In the genomic region with DNA sequence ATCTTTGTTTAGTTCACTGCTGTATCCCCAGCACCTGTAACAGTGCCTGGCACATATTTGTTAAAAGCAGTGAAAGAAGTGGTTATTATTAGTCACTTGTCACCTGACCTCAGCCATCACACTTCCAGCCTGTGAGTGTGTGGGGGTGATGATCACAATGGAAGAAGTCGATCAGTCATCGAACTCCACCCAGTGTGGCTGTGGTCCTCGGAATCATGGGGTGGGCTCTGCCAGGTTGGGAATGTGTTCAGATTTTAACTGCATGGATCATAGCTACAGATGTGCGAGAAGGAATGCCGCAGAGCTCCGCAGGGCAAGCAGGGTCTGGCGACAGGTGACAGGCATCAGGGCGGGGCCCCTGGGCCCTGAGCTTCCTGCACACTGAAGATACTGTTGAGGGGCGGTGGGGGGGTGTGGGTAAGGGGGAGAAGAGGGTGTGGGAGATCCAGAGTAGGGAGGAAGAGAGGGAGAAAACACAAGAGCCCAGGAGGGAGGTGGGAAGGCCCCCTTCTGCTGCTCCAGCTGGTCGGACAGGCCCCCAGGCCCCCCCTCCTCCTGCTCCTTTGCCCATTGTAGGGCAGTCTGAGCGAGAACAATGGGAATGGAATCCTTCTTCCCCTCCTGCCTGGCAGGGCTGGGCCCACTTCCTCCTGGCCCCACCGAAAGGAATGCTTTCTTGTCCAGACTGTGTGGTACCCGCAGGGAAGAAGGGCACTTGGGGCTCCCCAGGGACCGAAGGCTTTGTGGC, we compare ENCODE assay signal across 11 cellular contexts.
DNase-seq lines count a peak whose midpoint lies in the region; ATAC-seq lines count a peak whose summit lies in the region.
"Had no signal": no experiment of that assay in that cellular context is flagged by ENCODE, and none has a peak within 500 bp of the region (broad histone marks: within the 10 kb centered on the region; RNA-seq: fewer than 3 reads in every experiment).

No MANE protein-coding gene starts in this region.

- H3K9me3 Mint-ChIP-seq in activated CD4-positive, alpha-beta T cell treated with anti-CD3 and anti-CD28 coated beads for 36 hours (ENCODE audit: low read depth), result no peaks in the 10 kb centered on the region

- DNase-seq in activated CD4-positive, alpha-beta T cell treated with anti-CD3 and anti-CD28 coated beads for 36 hours, result peak; percentile 52
- no peak for DNase-seq in activated CD4-positive, alpha-beta T cell treated with anti-CD3 and anti-CD28 coated beads, Interleukin-2, amount 50 U/mL, for 1 hour
- peak; percentile 9 to 23 for DNase-seq in activated CD4-positive, alpha-beta T cell treated with anti-CD3 and anti-CD28 coated beads, Interleukin-2, amount 50 U/mL, for 48 hours
- DNase-seq in iPS DF 6.9 (ENCODE audit: low read depth, low spot score), result peak; percentile 71
- DNase-seq in stimulated activated CD4-positive, alpha-beta T cell treated with anti-CD3 and anti-CD28 coated beads, TNF-alpha, amount 100 ng/mL, for 24 hours (ENCODE audit: low read depth in 3 of 3), result peak in 2 of 3 experiments; percentile 11 to 12
- DNase-seq in CD1c-positive myeloid dendritic cell (ENCODE audit: extremely low spot score), result no peak
- no peak for DNase-seq in effector CD8-positive, alpha-beta T cell (lab: John Stamatoyannopoulos, UW)
- DNase-seq: anterior cingulate cortex, T-helper 9 cell had no signal

- no CpG with 5 or more reads among the region's 14 CpGs for WGBS in iPS DF 6.9 (ENCODE audit: insufficient coverage, insufficient read length)

- no peak overlapping the region for H3K4me3 ChIP-seq in iPS DF 6.9 (ENCODE audit: low read length)
- H3K4me3 ChIP-seq: A549 had no signal

- no peak overlapping the region for H3K27ac Mint-ChIP-seq in activated CD4-positive, alpha-beta T cell treated with anti-CD3 and anti-CD28 coated beads for 36 hours

- no peaks in the 10 kb centered on the region for H3K36me3 ChIP-seq in iPS DF 6.9 (ENCODE audit: control insufficient read depth, insufficient read depth, low read length)

- POLR2A ChIA-PET in activated CD4-positive, alpha-beta T cell treated with anti-CD3 and anti-CD28 coated beads for 36 hours (lab: Charles Lee), result no interaction called here

- no peaks in the 10 kb centered on the region; the same call in 1 of the 2 replicates for H3K27me3 ChIP-seq in iPS DF 6.9 (ENCODE audit: control insufficient read depth, insufficient read depth, low read length)

- no peaks in the 10 kb centered on the region for H3K9me3 ChIP-seq in iPS DF 6.9 (ENCODE audit: control insufficient read depth, insufficient read depth, low read length)
- H3K9me3 ChIP-seq: A549 had no signal

- H3K27me3 Mint-ChIP-seq in activated CD4-positive, alpha-beta T cell treated with anti-CD3 and anti-CD28 coated beads for 36 hours, result peaks cover 4% of the 10 kb centered on the region

- CTCF ChIA-PET in activated CD4-positive, alpha-beta T cell treated with anti-CD3 and anti-CD28 coated beads for 36 hours (lab: Charles Lee), result interaction anchor here (0.6 to 0.7 kb wide), 3 partner anchors 25 to 160 kb away, joined by 3 read pairs; no protein-coding TSS in a partner anchor

- no peaks in the 10 kb centered on the region for H3K36me3 Mint-ChIP-seq in activated CD4-positive, alpha-beta T cell treated with anti-CD3 and anti-CD28 coated beads for 36 hours (ENCODE audit: low read depth)

- intact Hi-C loops in activated CD4-positive, alpha-beta T cell treated with anti-CD3 and anti-CD28 coated beads for 36 hours (cut with DNase I, micrococcal nuclease), result loop anchor here in 1 of 2 experiments (1.0 kb wide), 1 partner anchor 12 kb away; no protein-coding TSS in a partner anchor

- ATAC-seq in activated CD4-positive, alpha-beta T cell treated with anti-CD3 and anti-CD28 coated beads for 36 hours, result peak; percentile 95
- no peak for ATAC-seq in HG02571 (IDR thresholded peaks at IDR 0.05; ENCODE audit: unreplicated experiment)

- no peak overlapping the region for H3K27ac ChIP-seq in iPS DF 6.9 (ENCODE audit: low read length)
- H3K27ac ChIP-seq: A549 had no signal

- H3K4me1 Mint-ChIP-seq in activated CD4-positive, alpha-beta T cell treated with anti-CD3 and anti-CD28 coated beads for 36 hours, result peaks cover 9% of the 10 kb centered on the region

- peaks cover 6% of the 10 kb centered on the region for H3K4me1 ChIP-seq in iPS DF 6.9 (ENCODE audit: control insufficient read depth, insufficient read depth, low read length)
- H3K4me1 ChIP-seq: A549 had no signal

- H3K4me3 Mint-ChIP-seq in activated CD4-positive, alpha-beta T cell treated with anti-CD3 and anti-CD28 coated beads for 36 hours, result no peak overlapping the region

Comparison
In these comparisons a context has a peak if more than half of its experiments do, and no peak if none do; other contexts are left out.
1. DNase-seq: peak in activated CD4-positive, alpha-beta T cell treated with anti-CD3 and anti-CD28 coated beads for 36 hours (single experiment), activated CD4-positive, alpha-beta T cell treated with anti-CD3 and anti-CD28 coated beads, Interleukin-2, amount 50 U/mL, for 48 hours (2 of 2), iPS DF 6.9 (single experiment) and stimulated activated CD4-positive, alpha-beta T cell treated with anti-CD3 and anti-CD28 coated beads, TNF-alpha, amount 100 ng/mL, for 24 hours (2 of 3); none in activated CD4-positive, alpha-beta T cell treated with anti-CD3 and anti-CD28 coated beads, Interleukin-2, amount 50 U/mL, for 1 hour (single experiment), CD1c-positive myeloid dendritic cell (single experiment) and effector CD8-positive, alpha-beta T cell (single experiment).